Comparison of ENCODE assay signal across 10 cellular contexts in the genomic region with DNA sequence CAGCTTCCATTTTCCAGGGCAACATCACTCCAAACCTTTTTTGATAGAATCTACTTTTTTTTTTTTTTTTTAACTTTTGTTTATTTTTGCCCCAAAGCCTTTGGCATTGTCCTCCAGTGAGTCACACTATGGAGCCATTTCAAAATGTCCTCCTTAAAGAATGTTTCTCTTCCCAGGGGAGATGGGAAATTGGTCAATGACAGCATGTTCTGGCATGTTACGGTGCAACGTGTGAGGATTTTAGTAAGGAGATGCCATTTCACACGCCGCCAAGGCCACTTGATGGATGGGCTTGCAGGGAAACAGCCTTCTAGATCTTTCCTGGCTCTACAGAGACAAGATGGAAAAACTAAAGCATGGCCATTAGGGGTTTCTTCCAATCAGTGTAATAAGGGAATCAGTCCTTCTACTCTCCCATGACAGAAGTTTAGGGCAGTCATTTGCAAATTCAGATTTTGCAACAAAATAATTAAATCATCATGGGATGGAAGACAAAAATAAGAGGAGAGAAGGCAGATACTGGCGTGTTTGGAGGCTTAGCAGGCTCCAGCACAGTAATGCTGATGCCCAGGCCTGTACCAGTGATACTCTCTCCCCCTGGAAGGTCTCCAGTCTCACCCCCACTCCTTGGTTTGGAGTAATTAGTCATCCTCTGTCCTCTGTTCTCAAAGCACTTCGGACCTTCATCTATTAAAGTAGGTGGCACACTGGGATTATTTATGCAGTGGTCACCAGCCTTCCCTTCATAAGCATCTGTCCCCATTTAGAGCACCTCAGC. TPM values are rescaled to one million over a fixed set of nuclear protein-coding genes. Genes with fewer than 3 reads are reported as not detected.
A peak's percentile ranks its signal among the peaks of the same experiment; 100 is the strongest.
DNase-seq lines count a peak whose midpoint lies in the region; ATAC-seq, FAIRE-seq and TF ChIP-seq lines count a peak whose summit lies in the region.
"Had no signal": no experiment of that assay in that cellular context is flagged by ENCODE, and none has a peak within 500 bp of the region (broad histone marks: within the 10 kb centered on the region; RNA-seq: fewer than 3 reads in every experiment).

No MANE protein-coding gene starts in this region.

- 0 out of 2 replicates have a peak, but pooled peaks cover 2% of the 10 kb centered on the region for H3K9me3 ChIP-seq in SJCRH30 (replicated peaks)
- H3K9me3 ChIP-seq in osteoblast (ENCODE audit: low read depth, low read length), result no peaks in the 10 kb centered on the region
- H3K9me3 ChIP-seq: testis had no signal

- peaks cover 0 to 24% (median 3%) of the 10 kb centered on the region in 5 donors for H3K27me3 Mint-ChIP-seq in naive thymus-derived CD8-positive, alpha-beta T cell

- no peak for TF ChIP-seq CTCF in fibroblast of pulmonary artery (IDR thresholded peaks at IDR 0.05; ENCODE audit: low read length, missing control alignments)
- no peak for TF ChIP-seq CTCF in osteoblast (IDR thresholded peaks at IDR 0.05; ENCODE audit: extremely low read depth, low read depth, low read length)

- H3K4me3 ChIP-seq in SJCRH30 (no peak overlapping the region), fibroblast of pulmonary artery (replicated peaks; ENCODE audit: low read depth, low read length) (no peak overlapping the region), osteoblast (ENCODE audit: insufficient read depth, low read length) (no peak overlapping the region)
- H3K4me3 ChIP-seq: GM23338, testis had no signal

- no peaks in the 10 kb centered on the region for H4K20me1 ChIP-seq in osteoblast (ENCODE audit: insufficient read depth, low read length)

- H3K27ac ChIP-seq in SJCRH30 (peak overlapping the region; percentile 51), osteoblast (ENCODE audit: low read depth, low read length) (peak overlapping the region; percentile 68)
- H3K27ac ChIP-seq: testis had no signal

- H3K4me1 ChIP-seq in SJCRH30 (peaks cover 38% of the 10 kb centered on the region), osteoblast (ENCODE audit: insufficient read depth, low read length) (peaks cover 39% of the 10 kb centered on the region)
- H3K4me1 ChIP-seq: testis had no signal

- POLR2A ChIA-PET in naive thymus-derived CD8-positive, alpha-beta T cell (lab: Charles Lee), result no interaction called here

- no peak for FAIRE-seq in GM19239 (lab: Jason Lieb, UNC)

- H3K4me1 Mint-ChIP-seq in naive thymus-derived CD8-positive, alpha-beta T cell, result no peaks in the 10 kb centered on the region

- peak overlapping the region in 1 of 10 donors; percentile 36 for H3K27ac Mint-ChIP-seq in naive thymus-derived CD8-positive, alpha-beta T cell

- H3K4me3 Mint-ChIP-seq in naive thymus-derived CD8-positive, alpha-beta T cell, result no peak overlapping the region
- H3K4me3 Mint-ChIP-seq: GM23338 had no signal

- DNase-seq in AG20443 (ENCODE audit: low spot score) (peak; percentile 76), SJCRH30 (peak; percentile 41 to 48), fibroblast of pulmonary artery (ENCODE audit: low read depth) (peak; percentile 94), osteoblast (ENCODE audit: insufficient read length, low spot score, missing footprints) (peak; percentile 78), GM19239 (ENCODE audit: insufficient read length, low spot score) (no peak), NCI-H1417 (lab: John Stamatoyannopoulos, UW) (no peak), SIG-M5 treated with dmso at 0.1 percent for 504 hours (lab: John Stamatoyannopoulos, UW; ENCODE audit: unreplicated experiment) (no peak)
- no peak for DNase-seq in naive thymus-derived CD8-positive, alpha-beta T cell
- DNase-seq: testis had no signal

- H3K27me3 ChIP-seq in SJCRH30 (no peaks in the 10 kb centered on the region), osteoblast (ENCODE audit: insufficient read depth, low read length) (peaks cover 7% of the 10 kb centered on the region)
- H3K27me3 ChIP-seq: testis had no signal

- no peak for ATAC-seq in naive thymus-derived CD8-positive, alpha-beta T cell
- ATAC-seq: GM23338 had no signal

- no peaks in the 10 kb centered on the region for H3K36me3 Mint-ChIP-seq in naive thymus-derived CD8-positive, alpha-beta T cell

- no peaks in the 10 kb centered on the region for H3K79me2 ChIP-seq in osteoblast (ENCODE audit: insufficient read depth, low read length)

- H3K36me3 ChIP-seq in SJCRH30 (no peaks in the 10 kb centered on the region), osteoblast (ENCODE audit: insufficient read depth, low read length) (no peaks in the 10 kb centered on the region)

- H3K9me3 Mint-ChIP-seq in naive thymus-derived CD8-positive, alpha-beta T cell, result no peaks in the 10 kb centered on the region
- H3K9me3 Mint-ChIP-seq: GM23338 had no signal

- peak overlapping the region; percentile 30 for H3K4me2 ChIP-seq in osteoblast (ENCODE audit: insufficient read depth, low read length)
- H3K4me2 ChIP-seq: GM23338 had no signal

- no peak overlapping the region for H2AFZ ChIP-seq in osteoblast (ENCODE audit: low read length)
- H2AFZ ChIP-seq: GM23338 had no signal

RNA-seq across cellular contexts. Expression of a gene that starts 30.9 kb away (rescaled TPM):
- 9.4 and 9.5 TPM in 2 replicates for total RNA-seq in SJCRH30 (2014; rRNA removed; shearing (Covaris generic))
- 0.29 and 0.36 TPM in 2 replicates for total RNA-seq in osteoblast
- total RNA-seq in naive thymus-derived CD8-positive, alpha-beta T cell, result not detected
- polyA plus RNA-seq in naive thymus-derived CD8-positive, alpha-beta T cell, result not detected

Comparison
In these comparisons a context has a peak if more than half of its experiments do, and no peak if none do; other contexts are left out.
1. DNase-seq: peak in AG20443 (single experiment), SJCRH30 (2 of 2), fibroblast of pulmonary artery (single experiment) and osteoblast (single experiment); none in GM19239 (single experiment), NCI-H1417 (0 of 3), SIG-M5 treated with dmso at 0.1 percent for 504 hours (single experiment) and naive thymus-derived CD8-positive, alpha-beta T cell (0 of 10).